In genomic region chr12:12726543-12727093, GRCh38 we compare ENCODE assay signal across 8 cellular contexts. TPM values are rescaled to one million over a fixed set of nuclear protein-coding genes. Genes with fewer than 3 reads are reported as not detected.
DNase-seq lines count a peak whose midpoint lies in the region; ATAC-seq and TF ChIP-seq lines count a peak whose summit lies in the region.

No MANE protein-coding gene starts in this region.

- intact Hi-C loops in adrenal gland (cut with DNase I) = no loop called here

- H3K4me3 ChIP-seq in KMS-11 (IDR thresholded peaks at IDR 0.05; ENCODE audit: insufficient read depth, low read depth, low read length) (no peak overlapping the region), adrenal gland (peak overlapping the region in 2 of 4 donors; percentile 61 to 70), kidney epithelial cell (ENCODE audit: low read depth, low read length) (peak overlapping the region; percentile 89)

- WGBS in adrenal gland, 4 donors = 28 to 43% (median 34%) methylated on average over 6 of the region's 6 CpGs

- TF ChIP-seq CTCF in KMS-11 (conservative IDR thresholded peaks at IDR 0.05; ENCODE audit: low read depth, low read length) (no peak), adrenal gland (IDR thresholded peaks at IDR 0.05) (no peak), kidney epithelial cell (IDR thresholded peaks at IDR 0.05; ENCODE audit: insufficient read depth, low read length, poor library complexity, severe bottlenecking) (no peak)

- H3K27ac ChIP-seq in KMS-11 (peak overlapping the region; percentile 98), adrenal gland (peak overlapping the region in 3 of 5 donors; percentile 15 to 100 (median 99))

- H3K4me2 ChIP-seq in KMS-11 = peak overlapping the region; percentile 86

- DNase-seq in Daoy (ENCODE audit: low read depth) (peak; percentile 88), adrenal gland (peak in 2 of 7 donors; percentile 13 to 21), kidney epithelial cell (ENCODE audit: low read depth) (no peak), superior temporal gyrus (ENCODE audit: extremely low spot score) (peak; percentile 50)
- DNase-seq in effector CD4-positive, alpha-beta T cell = no peak

- no peaks in the 10 kb centered on the region for H3K9me3 ChIP-seq in adrenal gland (replicated peaks in 1 of 3)

- H3K27me3 ChIP-seq in KMS-11 (ENCODE audit: insufficient read depth, low read depth) (no peaks in the 10 kb centered on the region), adrenal gland (no peaks in the 10 kb centered on the region), kidney epithelial cell (ENCODE audit: control insufficient read depth, insufficient read depth, low read length) (no peaks in the 10 kb centered on the region)

- H4K20me1 ChIP-seq in KMS-11 (ENCODE audit: insufficient read depth) = no peaks in the 10 kb centered on the region

- ATAC-seq in HG02973 (IDR thresholded peaks at IDR 0.05; ENCODE audit: unreplicated experiment) (no peak), HG03108 (IDR thresholded peaks at IDR 0.05; ENCODE audit: unreplicated experiment) (no peak)

- H3K36me3 ChIP-seq in KMS-11 (ENCODE audit: insufficient read depth) = peaks cover 1% of the 10 kb centered on the region; the same call in 1 of the 2 replicates
- H3K36me3 ChIP-seq in adrenal gland (replicated peaks in 1 of 2) = peaks cover 0 to 5% of the 10 kb centered on the region in 2 donors
- H3K36me3 ChIP-seq in kidney epithelial cell (ENCODE audit: control insufficient read depth, insufficient read depth, low read length) = no peaks in the 10 kb centered on the region

- H3K4me1 ChIP-seq in KMS-11 (ENCODE audit: low read depth, poor library complexity, severe bottlenecking) (peaks cover 29% of the 10 kb centered on the region), adrenal gland (replicated peaks in 1 of 2) (peaks cover 1 to 29% of the 10 kb centered on the region in 2 donors)

- H3K9ac ChIP-seq in KMS-11 = peak overlapping the region; percentile 98

- H3K79me2 ChIP-seq in KMS-11 (ENCODE audit: insufficient read depth, low read depth) = peaks cover 85% of the 10 kb centered on the region

- TF ChIP-seq POLR2A in adrenal gland (IDR thresholded peaks at IDR 0.05) = no peak

- no peak overlapping the region for H2AFZ ChIP-seq in KMS-11 (ENCODE audit: low read depth)

RNA-seq across cellular contexts. Expression of gene CDKN1B, which starts 9.4 kb away (rescaled TPM):
- total RNA-seq in Daoy (2014; rRNA removed; shearing (Covaris generic)) = 29.7 and 41.9 TPM in 2 replicates
- total RNA-seq in adrenal gland (10 to 100 TPM; 37.9 to 97.8 (median 71.1) TPM), kidney epithelial cell (25.5 and 26.5 TPM in 2 replicates)
- 10 to 100 TPM; 18.2 to 80.3 (median 25.3) TPM for polyA plus RNA-seq in adrenal gland

RNA-seq across cellular contexts. Expression of gene GPR19, which starts 30.6 kb away (rescaled TPM):
- 0.40 TPM in 1 of 2 replicates, not detected in the other for total RNA-seq in Daoy (2014; rRNA removed; shearing (Covaris generic))
- 1 to 10 TPM in 2 of 8 donors, under 1 TPM in 3, not detected in 3; 0.56 to 1.1 (median 0.68) TPM for total RNA-seq in adrenal gland
- 1 to 10 TPM in 2 of 3 donors, under 1 TPM in 1; 0.98 to 1.8 (median 1.1) TPM for polyA plus RNA-seq in adrenal gland
- total RNA-seq in kidney epithelial cell = 0.27 and 0.84 TPM in 2 replicates

RNA-seq across cellular contexts. Expression of gene APOLD1, which starts 58.8 kb away (rescaled TPM):
- total RNA-seq in Daoy (2014; rRNA removed; shearing (Covaris generic)) = 8.4 and 10.2 TPM in 2 replicates
- total RNA-seq in adrenal gland = 10 to 100 TPM in 3 of 8 donors, 1 to 10 TPM in 5; 2.1 to 11.5 (median 7.9) TPM
- 1 to 10 TPM; 1.2 to 7.6 (median 6.9) TPM for polyA plus RNA-seq in adrenal gland
- total RNA-seq in kidney epithelial cell = 1.4 and 2.0 TPM in 2 replicates

Comparison
In these comparisons a context has a peak if more than half of its experiments do, and no peak if none do; other contexts are left out.
1. DNase-seq: peak in Daoy (single experiment) and superior temporal gyrus (single experiment); none in kidney epithelial cell (single experiment) and effector CD4-positive, alpha-beta T cell (single experiment).